In the genomic region with DNA sequence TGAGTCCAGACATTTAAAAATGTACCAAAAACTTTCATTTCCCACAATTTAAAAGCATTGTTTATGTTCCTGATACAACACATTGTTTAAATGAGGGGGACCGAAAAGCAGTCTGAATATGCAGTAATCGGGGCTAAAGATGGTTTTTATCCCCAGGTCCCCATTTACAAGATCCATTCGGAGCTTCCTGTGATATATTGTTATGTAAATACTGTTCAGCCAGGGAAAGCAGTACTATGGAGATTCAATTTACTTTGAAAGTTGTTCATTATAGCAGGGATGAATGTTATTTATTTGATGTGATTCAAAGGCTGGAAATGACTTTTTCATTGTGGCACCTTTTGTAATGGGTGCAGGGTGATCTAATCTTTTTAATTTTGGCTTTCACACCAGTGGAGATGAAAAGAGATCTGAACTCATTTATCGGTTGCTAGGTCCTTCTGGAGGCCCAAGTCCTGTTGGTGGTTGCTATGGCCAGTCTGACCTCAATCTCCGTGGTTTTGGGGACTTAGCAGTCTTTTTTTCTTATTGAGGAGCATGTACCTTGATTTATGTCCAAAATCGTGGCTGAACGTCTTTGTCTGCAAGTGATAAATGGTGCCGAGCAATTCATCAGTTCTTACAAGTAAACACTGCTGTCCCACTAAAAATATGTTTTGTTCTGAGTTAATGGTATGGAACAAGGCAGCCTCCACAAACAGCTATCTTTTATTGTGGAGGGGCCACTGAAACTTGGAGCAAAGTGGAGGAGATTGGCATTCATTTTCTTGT, we compare ENCODE assay signal across 17 cellular contexts. TPM values are rescaled to one million over a fixed set of nuclear protein-coding genes. Genes with fewer than 3 reads are reported as not detected.
DNase-seq lines count a peak whose midpoint lies in the region; FAIRE-seq and TF ChIP-seq lines count a peak whose summit lies in the region.
"Had no signal": no experiment of that assay in that cellular context is flagged by ENCODE, and none has a peak within 500 bp of the region (broad histone marks: within the 10 kb centered on the region; RNA-seq: fewer than 3 reads in every experiment).

No MANE protein-coding gene starts in this region.

- H3K4me1 Mint-ChIP-seq in nephron progenitor cell: peaks cover 49% of the 10 kb centered on the region
- H3K4me1 Mint-ChIP-seq in activated naive CD8-positive, alpha-beta T cell treated with anti-CD3 and anti-CD28 coated beads for 36 hours: no peaks in the 10 kb centered on the region

- DNase-seq in ELF-1 (ENCODE audit: low read depth, low spot score) (peak; percentile 12), NCI-H2029 (lab: John Stamatoyannopoulos, UW) (peak; percentile 48), nephron progenitor cell (peak; percentile 5), GM13976 (ENCODE audit: low spot score) (no peak), GM19239 (ENCODE audit: insufficient read length, low spot score) (no peak), GDM1 (lab: John Stamatoyannopoulos, UW) (no peak)
- no peak for DNase-seq in activated naive CD8-positive, alpha-beta T cell treated with anti-CD3 and anti-CD28 coated beads for 36 hours
- DNase-seq: activated T-cell treated with anti-CD3 and anti-CD28 coated beads, Interleukin-2, amount 50 U/mL, for 24 hours; amniotic stem cell; effector CD4-positive, alpha-beta T cell; foreskin keratinocyte; left lung had no signal

- in situ Hi-C loops in GM13976 (cut with MboI; ENCODE audit: low sequenced_read_pairs, unreplicated experiment): no loop called here

- H3K27me3 Mint-ChIP-seq in nephron progenitor cell (ENCODE audit: low read depth, poor library complexity): peaks cover 60% of the 10 kb centered on the region
- H3K27me3 Mint-ChIP-seq in activated naive CD8-positive, alpha-beta T cell treated with anti-CD3 and anti-CD28 coated beads for 36 hours: peaks cover 52% of the 10 kb centered on the region

- no peak for TF ChIP-seq CTCF in nephron progenitor cell (IDR thresholded peaks at IDR 0.05)
- no peak for TF ChIP-seq CTCF in GM13976 (IDR thresholded peaks at IDR 0.05; ENCODE audit: borderline replicate concordance, control extremely low read depth, extremely low read depth, insufficient read depth, missing control alignments)

- peaks cover 11% of the 10 kb centered on the region for H3K27me3 ChIP-seq in ectodermal cell (ENCODE audit: control insufficient read depth, insufficient read depth, low read length, poor library complexity, severe bottlenecking)

- H3K4me3 ChIP-seq in ectodermal cell (ENCODE audit: insufficient read depth, low read depth, low read length): peak overlapping the region; percentile 54

- peak overlapping the region; percentile 40 for H3K27ac Mint-ChIP-seq in nephron progenitor cell
- no peak overlapping the region for H3K27ac Mint-ChIP-seq in activated naive CD8-positive, alpha-beta T cell treated with anti-CD3 and anti-CD28 coated beads for 36 hours
- H3K27ac Mint-ChIP-seq: activated T-cell treated with anti-CD3 and anti-CD28 coated beads, Interleukin-2, amount 50 U/mL, for 24 hours; stimulated activated effector memory CD8-positive, alpha-beta T cell treated with anti-CD3 and anti-CD28 coated beads, Interleukin-12 subunit alpha, Interleukin-12 subunit beta, amount 100 ng/mL, for 72 hours had no signal

- peak overlapping the region; percentile 73 for H3K27ac ChIP-seq in ectodermal cell (ENCODE audit: insufficient read depth, low read depth, low read length, poor library complexity, severe bottlenecking)
- H3K27ac ChIP-seq: foreskin keratinocyte, left lung had no signal

- 2 to 4% methylated on average over 8 of the region's 8 CpGs for WGBS in ectodermal cell, 2 experiments

- H3K36me3 Mint-ChIP-seq in nephron progenitor cell (ENCODE audit: low read depth): no peaks in the 10 kb centered on the region
- no peaks in the 10 kb centered on the region for H3K36me3 Mint-ChIP-seq in activated naive CD8-positive, alpha-beta T cell treated with anti-CD3 and anti-CD28 coated beads for 36 hours
- H3K36me3 Mint-ChIP-seq: stimulated activated effector memory CD8-positive, alpha-beta T cell treated with anti-CD3 and anti-CD28 coated beads, Interleukin-12 subunit alpha, Interleukin-12 subunit beta, amount 100 ng/mL, for 72 hours had no signal

- H3K9me3 ChIP-seq in ectodermal cell (ENCODE audit: control insufficient read depth, low read length): no peaks in the 10 kb centered on the region
- H3K9me3 ChIP-seq: left lung had no signal

- FAIRE-seq in GM19239 (lab: Jason Lieb, UNC): no peak
- FAIRE-seq: GM12891, H54 had no signal

- H3K36me3 ChIP-seq in ectodermal cell (ENCODE audit: control insufficient read depth, insufficient read depth, low read length): no peaks in the 10 kb centered on the region
- H3K36me3 ChIP-seq: left lung had no signal

- peak overlapping the region; percentile 86 for H3K4me3 Mint-ChIP-seq in nephron progenitor cell
- H3K4me3 Mint-ChIP-seq in activated naive CD8-positive, alpha-beta T cell treated with anti-CD3 and anti-CD28 coated beads for 36 hours: no peak overlapping the region
- H3K4me3 Mint-ChIP-seq: activated T-cell treated with anti-CD3 and anti-CD28 coated beads, Interleukin-2, amount 50 U/mL, for 24 hours; stimulated activated effector memory CD8-positive, alpha-beta T cell treated with anti-CD3 and anti-CD28 coated beads, Interleukin-12 subunit alpha, Interleukin-12 subunit beta, amount 100 ng/mL, for 72 hours had no signal

- H3K9me3 Mint-ChIP-seq in nephron progenitor cell: no peaks in the 10 kb centered on the region
- H3K9me3 Mint-ChIP-seq in activated naive CD8-positive, alpha-beta T cell treated with anti-CD3 and anti-CD28 coated beads for 36 hours: no peaks in the 10 kb centered on the region
- H3K9me3 Mint-ChIP-seq: activated T-cell treated with anti-CD3 and anti-CD28 coated beads, Interleukin-2, amount 50 U/mL, for 24 hours; stimulated activated effector memory CD8-positive, alpha-beta T cell treated with anti-CD3 and anti-CD28 coated beads, Interleukin-12 subunit alpha, Interleukin-12 subunit beta, amount 100 ng/mL, for 72 hours had no signal

- H3K4me1 ChIP-seq in ectodermal cell (ENCODE audit: control insufficient read depth, insufficient read depth, low read length): peaks cover 21% of the 10 kb centered on the region
- H3K4me1 ChIP-seq: foreskin keratinocyte, left lung had no signal

RNA-seq across cellular contexts. Expression of a gene that starts 1.8 kb away (rescaled TPM):
- polyA plus RNA-seq in ectodermal cell (2013, experiment 1 of 4): 56.8 TPM
- polyA plus RNA-seq in ectodermal cell (2013, experiment 2 of 4): 47.6 TPM
- 51.0 TPM for polyA plus RNA-seq in ectodermal cell (2013, experiment 3 of 4)
- polyA plus RNA-seq in ectodermal cell (2013, experiment 4 of 4): 55.7 TPM
- not detected for total RNA-seq in activated naive CD8-positive, alpha-beta T cell treated with anti-CD3 and anti-CD28 coated beads for 36 hours
- total RNA-seq: foreskin keratinocyte, osteoblast had no signal
- polyA plus RNA-seq: foreskin keratinocyte had no signal

Comparison
In these comparisons a context has a peak if more than half of its experiments do, and no peak if none do; other contexts are left out.
1. DNase-seq: peak in ELF-1 (single experiment), NCI-H2029 (single experiment) and nephron progenitor cell (single experiment); none in GM13976 (single experiment), GM19239 (single experiment), activated naive CD8-positive, alpha-beta T cell treated with anti-CD3 and anti-CD28 coated beads for 36 hours (single experiment) and GDM1 (single experiment).